8 cellular contexts compared by ENCODE assay signal in the genomic region with DNA sequence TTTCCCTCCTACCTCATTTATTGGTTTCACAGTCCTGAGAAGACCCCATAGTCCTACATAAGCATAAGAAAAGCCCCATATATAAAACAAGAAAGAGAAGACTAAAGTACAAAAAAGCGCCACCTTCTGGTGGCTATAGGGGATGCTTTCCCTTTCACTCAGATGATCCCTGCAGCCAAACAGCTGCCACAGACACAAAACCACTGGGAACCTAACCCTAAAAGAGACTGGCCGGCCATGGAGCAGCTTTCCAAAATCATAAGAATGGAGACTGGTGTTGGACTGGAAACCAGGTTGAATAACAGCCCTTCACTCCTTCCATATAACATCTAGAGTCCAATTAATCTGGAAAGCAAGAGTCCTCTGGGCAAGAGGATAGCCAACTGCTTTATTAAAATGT. TPM values are rescaled to one million over a fixed set of nuclear protein-coding genes. Genes with fewer than 3 reads are reported as not detected.
A peak's percentile ranks its signal among the peaks of the same experiment; 100 is the strongest.
DNase-seq lines count a peak whose midpoint lies in the region; ATAC-seq and TF ChIP-seq lines count a peak whose summit lies in the region.

No MANE protein-coding gene starts in this region.

- H4K91ac ChIP-seq in H9 (ENCODE audit: insufficient read length, low read depth, low read length): no peak overlapping the region
- H4K91ac ChIP-seq in mesenchymal stem cell (ENCODE audit: low read length): no peak overlapping the region

- H3K9me3 Mint-ChIP-seq in CD4-positive, CD25-positive, alpha-beta regulatory T cell: no peaks in the 10 kb centered on the region
- no peaks in the 10 kb centered on the region for H3K9me3 Mint-ChIP-seq in H9
- no peaks in the 10 kb centered on the region for H3K9me3 Mint-ChIP-seq in dendritic cell treated with granulocyte-macrophage colony-stimulating factor and Interleukin-4, amounts not matched to agents 40 ng/mL and 50 ng/mL, for 4 days

- no peak overlapping the region for H4K5ac ChIP-seq in H9 (ENCODE audit: insufficient read length, low read depth, low read length)

- no peak overlapping the region for H3K56ac ChIP-seq in H9 (ENCODE audit: insufficient read length, low read depth, low read length)

- WGBS in H9 (ENCODE audit: extremely low coverage, insufficient read length, low lambda C conversion rate): no CpG with 5 or more reads among the region's 2 CpGs
- 55% methylated on average over 2 of the region's 2 CpGs for WGBS in mesenchymal stem cell

- peak overlapping the region; percentile 30 to 71 (median 42) for H3K27ac Mint-ChIP-seq in CD4-positive, CD25-positive, alpha-beta regulatory T cell
- peak overlapping the region; percentile 75 to 98 (median 89); a peak in 5 of 7 replicates for H3K27ac Mint-ChIP-seq in H9
- H3K27ac Mint-ChIP-seq in dendritic cell treated with granulocyte-macrophage colony-stimulating factor and Interleukin-4, amounts not matched to agents 40 ng/mL and 50 ng/mL, for 4 days: peak overlapping the region; percentile 80

- H3K4me1 ChIP-seq in CD4-positive, CD25-positive, alpha-beta regulatory T cell (ENCODE audit: control insufficient read depth, insufficient read depth, low read length, poor library complexity, severe bottlenecking): no peaks in the 10 kb centered on the region
- H3K4me1 ChIP-seq in H9 (ENCODE audit: insufficient read depth, low read length) (no peaks in the 10 kb centered on the region), mesenchymal stem cell (ENCODE audit: control insufficient read depth, insufficient read depth, low read depth, low read length) (peaks cover 14% of the 10 kb centered on the region), uterus (peaks cover 0 to 20% of the 10 kb centered on the region in 2 donors)

- H3K4me3 ChIP-seq in CD4-positive, CD25-positive, alpha-beta regulatory T cell (ENCODE audit: low read depth, low read length): no peak overlapping the region
- peak overlapping the region in 1 of 2 experiments; percentile 5 for H3K4me3 ChIP-seq in mesenchymal stem cell (ENCODE audit: insufficient read depth in 1 of 2, low read depth in 1 of 2, low read length in 2 of 2)
- no peak overlapping the region for H3K4me3 ChIP-seq in uterus

- H3K23me2 ChIP-seq in H9 (ENCODE audit: insufficient read length, low read depth, low read length, poor library complexity, severe bottlenecking): no peaks in the 10 kb centered on the region

- no peak overlapping the region for H3T11ph ChIP-seq in H9 (ENCODE audit: low read length)

- ATAC-seq in CD4-positive, CD25-positive, alpha-beta regulatory T cell (ENCODE audit: low read depth in 2 of 2): peak in 1 of 2 donors; percentile 44
- ATAC-seq in GM21576 (IDR thresholded peaks at IDR 0.05; ENCODE audit: unreplicated experiment) (no peak), HG02973 (IDR thresholded peaks at IDR 0.05; ENCODE audit: unreplicated experiment) (no peak)

- no peak overlapping the region for H3K4me3 Mint-ChIP-seq in CD4-positive, CD25-positive, alpha-beta regulatory T cell
- peak overlapping the region in 1 of 2 experiments; percentile 2; a peak in 1 of 5 replicates for H3K4me3 Mint-ChIP-seq in H9
- peak overlapping the region; percentile 49 for H3K4me3 Mint-ChIP-seq in dendritic cell treated with granulocyte-macrophage colony-stimulating factor and Interleukin-4, amounts not matched to agents 40 ng/mL and 50 ng/mL, for 4 days

- no peak overlapping the region for H3K18ac ChIP-seq in H9 (ENCODE audit: insufficient read length, low read depth, low read length)
- H3K18ac ChIP-seq in mesenchymal stem cell (ENCODE audit: low read depth in 1 of 2, low read length in 2 of 2): no peak overlapping the region

- H2BK12ac ChIP-seq in H9 (ENCODE audit: insufficient read length, low read depth, low read length): no peak overlapping the region
- H2BK12ac ChIP-seq in mesenchymal stem cell (ENCODE audit: low read length in 2 of 2): no peak overlapping the region

- intact Hi-C loops in dendritic cell treated with granulocyte-macrophage colony-stimulating factor and Interleukin-4, amounts not matched to agents 40 ng/mL and 50 ng/mL, for 4 days (cut with micrococcal nuclease): no loop called here
- intact Hi-C loops in uterus (cut with DNase I; ENCODE audit: low total_unique reads): no loop called here

- peaks cover 79% of the 10 kb centered on the region for H3K36me3 ChIP-seq in CD4-positive, CD25-positive, alpha-beta regulatory T cell (ENCODE audit: control insufficient read depth, insufficient read depth, low read length)
- H3K36me3 ChIP-seq in mesenchymal stem cell (ENCODE audit: control insufficient read depth in 1 of 2, insufficient read depth in 2 of 2, low read depth in 1 of 2, low read length in 2 of 2) (peaks cover 54 to 83% of the 10 kb centered on the region in 2 experiments), uterus (no peaks in the 10 kb centered on the region)

- H3K79me1 ChIP-seq in H9 (ENCODE audit: insufficient read depth, low read depth, low read length, poor library complexity, severe bottlenecking) (peaks cover 11% of the 10 kb centered on the region), mesenchymal stem cell (replicated peaks; ENCODE audit: low read length, poor library complexity, severe bottlenecking) (peaks cover 17% of the 10 kb centered on the region)

- H4K8ac ChIP-seq in H9 (replicated peaks; ENCODE audit: insufficient read length, low read depth, low read length): no peak overlapping the region
- peak overlapping the region; percentile 37 for H4K8ac ChIP-seq in mesenchymal stem cell (ENCODE audit: low read length)

- H2AFZ ChIP-seq in H9 (ENCODE audit: low read length) (no peak overlapping the region), mesenchymal stem cell (ENCODE audit: low read depth, low read length) (no peak overlapping the region)

- no peak for TF ChIP-seq POLR2A in uterus (IDR thresholded peaks at IDR 0.05)

- no peak overlapping the region for H2BK120ac ChIP-seq in H9 (ENCODE audit: low read depth, low read length, poor library complexity, severe bottlenecking)
- no peak overlapping the region for H2BK120ac ChIP-seq in mesenchymal stem cell (ENCODE audit: low read depth, low read length)

- H3K23ac ChIP-seq in H9 (ENCODE audit: insufficient read length, low read depth, low read length) (no peak overlapping the region), mesenchymal stem cell (ENCODE audit: low read length in 2 of 2) (no peak overlapping the region)

- H3K36me3 Mint-ChIP-seq in CD4-positive, CD25-positive, alpha-beta regulatory T cell: peaks cover 28% of the 10 kb centered on the region
- H3K36me3 Mint-ChIP-seq in H9 (ENCODE audit: insufficient read depth in 1 of 3, low read depth in 3 of 3): peaks cover 33 to 81% (median 80%) of the 10 kb centered on the region in 3 experiments
- H3K36me3 Mint-ChIP-seq in dendritic cell treated with granulocyte-macrophage colony-stimulating factor and Interleukin-4, amounts not matched to agents 40 ng/mL and 50 ng/mL, for 4 days (ENCODE audit: low read depth): peaks cover 97% of the 10 kb centered on the region

- H3K4ac ChIP-seq in H9 (ENCODE audit: low read depth, low read length) (no peak overlapping the region), mesenchymal stem cell (ENCODE audit: low read depth in 1 of 2, low read length in 2 of 2) (no peak overlapping the region)

- H2BK20ac ChIP-seq in H9 (ENCODE audit: low read depth, low read length, poor library complexity, severe bottlenecking): no peak overlapping the region

- H2BK5ac ChIP-seq in H9 (ENCODE audit: insufficient read length, low read length) (no peak overlapping the region), mesenchymal stem cell (ENCODE audit: low read depth, low read length, poor library complexity, severe bottlenecking) (no peak overlapping the region)

- peak; percentile 91 for TF ChIP-seq CTCF in H9 (conservative IDR thresholded peaks at IDR 0.05)
- peak in 3 of 4 experiments; percentile 23 to 39 (median 34) for TF ChIP-seq CTCF in uterus (IDR thresholded peaks at IDR 0.05)

- H2BK15ac ChIP-seq in H9 (ENCODE audit: low read depth, low read length): no peak overlapping the region
- H2BK15ac ChIP-seq in mesenchymal stem cell (ENCODE audit: low read depth, poor library complexity, severe bottlenecking): no peak overlapping the region

- H3K79me2 ChIP-seq in H9 (ENCODE audit: insufficient read depth, low read length): peaks cover 7% of the 10 kb centered on the region; the same call in 1 of the 2 replicates

- H2AK5ac ChIP-seq in H9 (ENCODE audit: insufficient read length, low read length) (no peak overlapping the region), mesenchymal stem cell (ENCODE audit: low read length, severe bottlenecking) (no peak overlapping the region)

- no peaks in the 10 kb centered on the region for H3K9me3 ChIP-seq in CD4-positive, CD25-positive, alpha-beta regulatory T cell (ENCODE audit: control insufficient read depth in 2 of 2, low read length in 2 of 2)
- no peaks in the 10 kb centered on the region for H3K9me3 ChIP-seq in H9 (ENCODE audit: control insufficient read depth, low read depth, low read length)
- H3K9me3 ChIP-seq in mesenchymal stem cell (ENCODE audit: control insufficient read depth, low read length): no peaks in the 10 kb centered on the region
- no peaks in the 10 kb centered on the region for H3K9me3 ChIP-seq in uterus

- no peak overlapping the region for H3K27ac ChIP-seq in CD4-positive, CD25-positive, alpha-beta regulatory T cell (ENCODE audit: insufficient read depth, low read length, poor library complexity, severe bottlenecking)
- H3K27ac ChIP-seq in H9 (ENCODE audit: insufficient read length, low read depth, low read length) (no peak overlapping the region), mesenchymal stem cell (ENCODE audit: low read length, poor library complexity, severe bottlenecking) (no peak overlapping the region), uterus (peak overlapping the region; percentile 86 to 90)

- peaks cover 6 to 34% (median 22%) of the 10 kb centered on the region in 4 donors for H3K4me1 Mint-ChIP-seq in CD4-positive, CD25-positive, alpha-beta regulatory T cell
- H3K4me1 Mint-ChIP-seq in H9: peaks cover 18 to 24% of the 10 kb centered on the region in 2 experiments
- peaks cover 33% of the 10 kb centered on the region for H3K4me1 Mint-ChIP-seq in dendritic cell treated with granulocyte-macrophage colony-stimulating factor and Interleukin-4, amounts not matched to agents 40 ng/mL and 50 ng/mL, for 4 days (ENCODE audit: low read depth)

- no peaks in the 10 kb centered on the region for H3K27me3 ChIP-seq in CD4-positive, CD25-positive, alpha-beta regulatory T cell (ENCODE audit: control insufficient read depth, insufficient read depth, low read length)
- H3K27me3 ChIP-seq in H9 (ENCODE audit: insufficient read depth, low read length): no peaks in the 10 kb centered on the region
- no peaks in the 10 kb centered on the region for H3K27me3 ChIP-seq in mesenchymal stem cell (ENCODE audit: control insufficient read depth in 1 of 2, insufficient read depth in 1 of 2, low read length in 2 of 2)
- no peaks in the 10 kb centered on the region for H3K27me3 ChIP-seq in uterus

- H3K14ac ChIP-seq in H9 (ENCODE audit: insufficient read depth, low read length): no peak overlapping the region
- no peak overlapping the region for H3K14ac ChIP-seq in mesenchymal stem cell (ENCODE audit: low read length in 2 of 2)

- no peak overlapping the region for H3K9ac ChIP-seq in H9 (ENCODE audit: extremely low read depth, insufficient read length, low read length)
- H3K9ac ChIP-seq in mesenchymal stem cell (ENCODE audit: low read length): peak overlapping the region; percentile 88

- DNase-seq in CD4-positive, CD25-positive, alpha-beta regulatory T cell: peak in 2 of 3 donors; percentile 24 to 55
- DNase-seq in H9 (peak; percentile 60), SW480 (ENCODE audit: low spot score) (peak; percentile 25), mesenchymal stem cell (peak; percentile 55), uterus (no peak)

- no peaks in the 10 kb centered on the region for H4K20me1 ChIP-seq in H9 (ENCODE audit: control insufficient read depth, insufficient read depth, insufficient read length)

- no peak overlapping the region for H3K4me2 ChIP-seq in H9 (ENCODE audit: insufficient read depth, insufficient read length, low read length)
- H3K4me2 ChIP-seq in mesenchymal stem cell (ENCODE audit: low read length, poor library complexity, severe bottlenecking): no peak overlapping the region

- H3K27me3 Mint-ChIP-seq in CD4-positive, CD25-positive, alpha-beta regulatory T cell: no peaks in the 10 kb centered on the region
- H3K27me3 Mint-ChIP-seq in H9 (ENCODE audit: low read depth): no peaks in the 10 kb centered on the region
- no peaks in the 10 kb centered on the region for H3K27me3 Mint-ChIP-seq in dendritic cell treated with granulocyte-macrophage colony-stimulating factor and Interleukin-4, amounts not matched to agents 40 ng/mL and 50 ng/mL, for 4 days

RNA-seq across cellular contexts. Expression of gene DYNC1LI2, which starts 11.4 kb away (rescaled TPM):
- 91.9 TPM for total RNA-seq in CD4-positive, CD25-positive, alpha-beta regulatory T cell
- 10 to 100 TPM; 22.4 to 30.6 (median 24.4) TPM for polyA plus RNA-seq in CD4-positive, CD25-positive, alpha-beta regulatory T cell
- total RNA-seq in H9 (2021) (94.2 and 100 TPM in 2 replicates), uterus (100 to 1,000 TPM; 109 to 279 (median 151) TPM)
- 230 TPM for polyA plus RNA-seq in mesenchymal stem cell (2013, experiment 1 of 2)
- 233 TPM for polyA plus RNA-seq in mesenchymal stem cell (2013, experiment 2 of 2)

RNA-seq across cellular contexts. Expression of gene CMTM4, which starts 43.5 kb away (rescaled TPM):
- 0.64 TPM for total RNA-seq in CD4-positive, CD25-positive, alpha-beta regulatory T cell
- under 1 TPM; 0.10 to 0.20 (median 0.15) TPM for polyA plus RNA-seq in CD4-positive, CD25-positive, alpha-beta regulatory T cell
- total RNA-seq in H9 (2021) (39.8 and 40.5 TPM in 2 replicates), uterus (10 to 100 TPM in 2 of 4 donors, 1 to 10 TPM in 2; 6.1 to 41.5 (median 15.1) TPM)
- 9.1 TPM for polyA plus RNA-seq in mesenchymal stem cell (2013, experiment 1 of 2)
- polyA plus RNA-seq in mesenchymal stem cell (2013, experiment 2 of 2): 8.8 TPM

Comparison
In these comparisons a context has a peak if more than half of its experiments do, and no peak if none do; other contexts are left out.
1. DNase-seq: peak in CD4-positive, CD25-positive, alpha-beta regulatory T cell (2 of 3), H9 (single experiment), SW480 (single experiment) and mesenchymal stem cell (single experiment); none in uterus (0 of 2).
2. H3K27ac ChIP-seq: peak in uterus (2 of 2); none in CD4-positive, CD25-positive, alpha-beta regulatory T cell (single experiment), H9 (single experiment) and mesenchymal stem cell (single experiment).
3. Peak in every context shown above with its lines, with median percentiles within 50 percentile points of each other: H3K27ac Mint-ChIP-seq.